Comparison of ENCODE assay signal across 9 cellular contexts in the genomic region with DNA sequence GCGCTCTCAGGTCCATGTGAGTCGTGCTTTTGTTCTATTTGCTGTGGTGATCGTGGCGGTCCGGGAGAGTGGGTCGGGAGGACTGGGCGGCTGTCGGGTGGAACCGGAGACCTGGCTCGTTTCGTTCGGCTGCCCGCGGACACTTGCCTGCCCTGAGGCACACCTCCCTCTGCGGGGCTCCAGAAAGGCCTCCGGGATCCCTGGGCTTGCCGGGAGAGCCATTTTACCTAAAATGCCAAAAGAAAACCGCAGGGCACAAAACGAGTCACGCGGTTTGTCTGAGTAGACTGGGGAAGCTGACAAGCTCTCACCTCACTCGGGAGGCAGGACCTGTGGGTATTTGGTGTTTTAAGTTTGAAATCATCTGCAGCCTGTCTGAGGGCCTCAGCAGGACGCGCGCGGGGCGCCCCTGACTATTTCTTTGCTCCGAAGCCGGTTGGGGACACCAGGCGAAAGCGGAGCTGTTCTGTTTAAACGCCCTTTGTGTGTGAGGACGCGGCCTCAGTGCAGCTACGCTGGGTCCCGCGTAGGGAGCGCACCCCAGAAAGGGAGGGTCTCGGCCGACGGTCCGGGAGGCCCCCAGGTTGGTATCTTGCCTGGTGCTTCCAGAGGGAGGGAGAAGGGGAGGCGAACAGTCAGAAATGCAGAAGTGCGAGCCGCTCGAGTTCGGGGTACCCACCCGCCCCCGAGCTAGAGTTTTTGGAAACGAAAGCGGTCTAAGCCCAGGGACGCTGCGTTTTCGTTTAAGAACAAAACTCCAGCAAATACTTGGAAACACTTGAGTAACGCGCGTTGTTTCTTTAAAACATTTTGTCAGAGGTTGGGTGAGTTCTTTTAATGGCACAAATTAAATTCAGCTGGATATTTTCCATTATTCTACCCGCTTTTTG. TPM values are rescaled to one million over a fixed set of nuclear protein-coding genes. Genes with fewer than 3 reads are reported as not detected.
A peak's percentile ranks its signal among the peaks of the same experiment; 100 is the strongest.
DNase-seq lines count a peak whose midpoint lies in the region; ATAC-seq and TF ChIP-seq lines count a peak whose summit lies in the region.
"Had no signal": no experiment of that assay in that cellular context is flagged by ENCODE, and none has a peak within 500 bp of the region (broad histone marks: within the 10 kb centered on the region; RNA-seq: fewer than 3 reads in every experiment).

No MANE protein-coding gene starts in this region.

- TF ChIP-seq POLR2A in thyroid gland (IDR thresholded peaks at IDR 0.05), result no peak

- H3K27ac ChIP-seq in thyroid gland, result no peak overlapping the region

- intact Hi-C loops in thyroid gland (cut with DNase I), result no loop called here

- no peaks in the 10 kb centered on the region for H3K36me3 ChIP-seq in thyroid gland

- peak in 1 of 2 donors; percentile 42 for ATAC-seq in activated T-cell treated with anti-CD3 and anti-CD28 coated beads, Interleukin-2, amount 50 U/mL, for 4 hours
- ATAC-seq in GM19455 (IDR thresholded peaks at IDR 0.05; ENCODE audit: unreplicated experiment), result no peak

- no peaks in the 10 kb centered on the region for H3K9me3 Mint-ChIP-seq in activated T-cell treated with anti-CD3 and anti-CD28 coated beads, Interleukin-2, amount 50 U/mL, for 4 hours
- H3K9me3 Mint-ChIP-seq in activated CD4-positive, alpha-beta memory T cell treated with anti-CD3 and anti-CD28 coated beads, Interleukin-2, amount 10 ng/mL, durations not matched to agents 7 days and 5 days, result no peaks in the 10 kb centered on the region
- H3K9me3 Mint-ChIP-seq: activated naive CD4-positive, alpha-beta T cell treated with anti-CD3 and anti-CD28 coated beads, Interleukin-2, amount 50 U/mL, for 72 hours had no signal

- WGBS in thyroid gland, 2 donors, result 2 to 4% methylated on average over 25 to 48 of the region's 58 CpGs

- H3K27me3 Mint-ChIP-seq in activated T-cell treated with anti-CD3 and anti-CD28 coated beads, Interleukin-2, amount 50 U/mL, for 4 hours (ENCODE audit: low read depth), result peaks cover 74% of the 10 kb centered on the region
- H3K27me3 Mint-ChIP-seq in activated CD4-positive, alpha-beta memory T cell treated with anti-CD3 and anti-CD28 coated beads, Interleukin-2, amount 10 ng/mL, durations not matched to agents 7 days and 5 days, result peaks cover 84% of the 10 kb centered on the region

- H3K4me1 ChIP-seq in thyroid gland, result peaks cover 12 to 23% of the 10 kb centered on the region in 2 donors

- no peaks in the 10 kb centered on the region for H3K36me3 Mint-ChIP-seq in activated T-cell treated with anti-CD3 and anti-CD28 coated beads, Interleukin-2, amount 50 U/mL, for 4 hours (ENCODE audit: insufficient read depth)
- H3K36me3 Mint-ChIP-seq in activated CD4-positive, alpha-beta memory T cell treated with anti-CD3 and anti-CD28 coated beads, Interleukin-2, amount 10 ng/mL, durations not matched to agents 7 days and 5 days (ENCODE audit: low read depth), result peaks cover 5% of the 10 kb centered on the region

- peaks cover 5% of the 10 kb centered on the region for H3K4me1 Mint-ChIP-seq in activated T-cell treated with anti-CD3 and anti-CD28 coated beads, Interleukin-2, amount 50 U/mL, for 4 hours (ENCODE audit: low read depth)
- H3K4me1 Mint-ChIP-seq in activated CD4-positive, alpha-beta memory T cell treated with anti-CD3 and anti-CD28 coated beads, Interleukin-2, amount 10 ng/mL, durations not matched to agents 7 days and 5 days, result peaks cover 12% of the 10 kb centered on the region

- TF ChIP-seq CTCF in thyroid gland (IDR thresholded peaks at IDR 0.05), result no peak

- no peaks in the 10 kb centered on the region for H3K9me3 ChIP-seq in thyroid gland

- POLR2A ChIA-PET in activated CD4-positive, alpha-beta memory T cell treated with anti-CD3 and anti-CD28 coated beads, Interleukin-2, amount 10 ng/mL, durations not matched to agents 7 days and 5 days (lab: Charles Lee), result no interaction called here

- DNase-seq in activated T-cell treated with anti-CD3 and anti-CD28 coated beads, Interleukin-2, amount 50 U/mL, for 4 hours, result no peak
- no peak for DNase-seq in activated T-cell treated with anti-CD3 and anti-CD28 coated beads, Interleukin-2, amount 50 U/mL, for 1 hour
- no peak for DNase-seq in activated CD4-positive, alpha-beta memory T cell treated with anti-CD3 and anti-CD28 coated beads, Interleukin-2, amount 10 ng/mL, durations not matched to agents 7 days and 5 days
- peak; percentile 83 for DNase-seq in islet precursor cell
- DNase-seq in thyroid gland, result no peak
- DNase-seq in AG08396 (ENCODE audit: low spot score), result no peak
- DNase-seq in stimulated activated CD4-positive, alpha-beta T cell treated with anti-CD3 and anti-CD28 coated beads, Interleukin-2, amount 100 ng/mL, for 24 hours, result no peak

- H3K4me3 Mint-ChIP-seq in activated T-cell treated with anti-CD3 and anti-CD28 coated beads, Interleukin-2, amount 50 U/mL, for 4 hours, result peak overlapping the region; percentile 42
- peak overlapping the region; percentile 68 for H3K4me3 Mint-ChIP-seq in activated CD4-positive, alpha-beta memory T cell treated with anti-CD3 and anti-CD28 coated beads, Interleukin-2, amount 10 ng/mL, durations not matched to agents 7 days and 5 days

- peak overlapping the region in 2 of 3 donors; percentile 11 to 28 for H3K4me3 ChIP-seq in thyroid gland (replicated peaks in 1 of 3)

- CTCF ChIA-PET in activated CD4-positive, alpha-beta memory T cell treated with anti-CD3 and anti-CD28 coated beads, Interleukin-2, amount 10 ng/mL, durations not matched to agents 7 days and 5 days (lab: Charles Lee), result interaction anchor here (1.3 kb wide), 1 partner anchor 360 kb away, joined by 3 read pairs; no protein-coding TSS in a partner anchor

- H3K27me3 ChIP-seq in thyroid gland, result peaks cover 56% of the 10 kb centered on the region

- H3K27ac Mint-ChIP-seq in activated CD4-positive, alpha-beta memory T cell treated with anti-CD3 and anti-CD28 coated beads, Interleukin-2, amount 10 ng/mL, durations not matched to agents 7 days and 5 days, result peak overlapping the region; percentile 10

RNA-seq across cellular contexts. Expression of a gene that starts 1.0 kb away (rescaled TPM):
- not detected for total RNA-seq in activated T-cell treated with anti-CD3 and anti-CD28 coated beads, Interleukin-2, amount 50 U/mL, for 4 hours
- not detected for total RNA-seq in activated CD4-positive, alpha-beta memory T cell treated with anti-CD3 and anti-CD28 coated beads, Interleukin-2, amount 10 ng/mL, durations not matched to agents 7 days and 5 days
- 1 to 10 TPM in 1 of 4 donors, under 1 TPM in 2, not detected in 1; 0.22 to 1.9 (median 0.79) TPM for total RNA-seq in thyroid gland
- total RNA-seq: activated naive CD4-positive, alpha-beta T cell treated with anti-CD3 and anti-CD28 coated beads, Interleukin-2, amount 50 U/mL, for 72 hours had no signal
